ENCODE assay signal across 8 cellular contexts in the genomic region with DNA sequence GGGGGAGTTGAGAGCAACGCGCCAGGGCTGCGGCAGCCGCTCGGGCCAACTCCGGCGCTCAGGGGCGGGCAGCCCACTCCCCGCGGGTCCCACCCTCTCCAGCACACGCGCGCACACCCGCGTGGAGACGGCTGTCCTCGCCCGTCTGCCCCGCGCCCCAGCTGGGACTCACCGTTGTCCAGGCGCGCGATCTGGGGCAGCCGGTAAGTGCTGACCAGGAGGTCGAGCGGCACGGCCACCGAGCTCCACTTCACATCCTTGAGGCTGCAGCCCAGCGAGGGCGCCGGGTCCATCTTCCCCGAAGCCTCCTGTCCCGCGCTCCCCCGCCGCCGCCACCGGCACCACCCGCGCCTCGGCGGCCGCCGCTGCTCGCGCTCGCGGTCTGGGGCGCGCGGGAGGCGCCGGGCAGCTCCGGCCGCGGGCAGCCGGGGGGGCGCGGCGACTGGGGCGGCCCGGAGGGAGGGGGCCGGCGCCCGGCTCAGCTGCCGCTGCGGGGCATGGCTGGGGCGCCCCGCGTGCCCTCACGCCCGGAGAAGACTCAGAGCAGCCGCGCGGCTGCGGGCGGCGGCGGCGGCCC. TPM values are rescaled to one million over a fixed set of nuclear protein-coding genes. Genes with fewer than 3 reads are reported as not detected.
DNase-seq lines count a peak whose midpoint lies in the region; ATAC-seq and TF ChIP-seq lines count a peak whose summit lies in the region.

No MANE protein-coding gene starts in this region.

- H4K8ac ChIP-seq in neuronal stem cell (ENCODE audit: low read depth, low read length), result no peak overlapping the region

- peaks cover 30% of the 10 kb centered on the region for H3K4me1 Mint-ChIP-seq in activated T-cell treated with anti-CD3 and anti-CD28 coated beads, Interleukin-2, amount 50 U/mL, for 24 hours (ENCODE audit: low read depth)

- H3K14ac ChIP-seq in neuronal stem cell (ENCODE audit: low read length), result no peak overlapping the region

- DNase-seq in NCI-H2171 treated with DMSO at 0.1 percent for 48 hours (lab: John Stamatoyannopoulos, UW) (peak; percentile 49), NCI-H2171 (lab: John Stamatoyannopoulos, UW) (no peak), foreskin keratinocyte (peak in 1 of 2 donors; percentile 32), neuronal stem cell (ENCODE audit: low spot score) (peak; percentile 23)
- DNase-seq in activated T-cell treated with anti-CD3 and anti-CD28 coated beads, Interleukin-2, amount 50 U/mL, for 24 hours, result peak; percentile 32

- peak overlapping the region; percentile 97 for H2AFZ ChIP-seq in neuronal stem cell (ENCODE audit: low read length)

- peak overlapping the region; percentile 78 to 99 for H3K4me3 ChIP-seq in neuronal stem cell (ENCODE audit: low read length in 2 of 2)

- no peaks in the 10 kb centered on the region for H3K36me3 Mint-ChIP-seq in activated T-cell treated with anti-CD3 and anti-CD28 coated beads, Interleukin-2, amount 50 U/mL, for 24 hours (ENCODE audit: low read depth)

- H3K9ac ChIP-seq in neuronal stem cell (ENCODE audit: low read depth, low read length, poor library complexity), result peak overlapping the region; percentile 97

- H2BK12ac ChIP-seq in neuronal stem cell (ENCODE audit: low read length), result peak overlapping the region; percentile 41

- no peak overlapping the region for H2AK5ac ChIP-seq in neuronal stem cell (ENCODE audit: low read depth, low read length)

- no peak overlapping the region for H3K4ac ChIP-seq in neuronal stem cell (ENCODE audit: low read length)

- H3K27me3 ChIP-seq in foreskin keratinocyte, result peaks cover 7% of the 10 kb centered on the region
- peaks cover 0 to 19% (median 0%) of the 10 kb centered on the region in 3 experiments for H3K27me3 ChIP-seq in neuronal stem cell (ENCODE audit: control insufficient read depth in 3 of 3, insufficient read depth in 3 of 3, low read depth in 1 of 3, low read length in 3 of 3)

- peak overlapping the region; percentile 82 for H2BK15ac ChIP-seq in neuronal stem cell (ENCODE audit: low read length)

- H3K18ac ChIP-seq in neuronal stem cell (ENCODE audit: low read length), result peak overlapping the region; percentile 95

- peaks cover 9% of the 10 kb centered on the region for H3K4me1 ChIP-seq in foreskin keratinocyte
- H3K4me1 ChIP-seq in neuronal stem cell (ENCODE audit: control insufficient read depth in 2 of 2, insufficient read depth in 1 of 2, low read depth in 1 of 2, low read length in 2 of 2), result peaks cover 4 to 6% of the 10 kb centered on the region in 2 donors

- TF ChIP-seq CTCF in foreskin keratinocyte (conservative IDR thresholded peaks at IDR 0.05), result no peak

- no peaks in the 10 kb centered on the region for H3K79me1 ChIP-seq in neuronal stem cell (ENCODE audit: low read depth, low read length)

- H4K91ac ChIP-seq in neuronal stem cell (ENCODE audit: low read depth, low read length, poor library complexity), result no peak overlapping the region

- H3K9me3 Mint-ChIP-seq in activated T-cell treated with anti-CD3 and anti-CD28 coated beads, Interleukin-2, amount 50 U/mL, for 24 hours, result no peaks in the 10 kb centered on the region

- H3K27ac ChIP-seq in foreskin keratinocyte (peak overlapping the region; percentile 70), neuronal stem cell (replicated peaks; ENCODE audit: low read length) (peak overlapping the region; percentile 85)

- no peaks in the 10 kb centered on the region for H3K9me3 ChIP-seq in neuronal stem cell (replicated peaks in 1 of 2; ENCODE audit: control insufficient read depth in 2 of 2, insufficient read depth in 1 of 2, low read depth in 1 of 2, low read length in 2 of 2)

- peaks cover 63% of the 10 kb centered on the region for H3K27me3 Mint-ChIP-seq in activated T-cell treated with anti-CD3 and anti-CD28 coated beads, Interleukin-2, amount 50 U/mL, for 24 hours

- no peak overlapping the region for H3K27ac Mint-ChIP-seq in activated T-cell treated with anti-CD3 and anti-CD28 coated beads, Interleukin-2, amount 50 U/mL, for 24 hours

- WGBS in neuronal stem cell (ENCODE audit: extremely low coverage in 2 of 2, insufficient read length in 2 of 2, insufficient replicate concordance in 1 of 2), 2 donors, result no CpG with 5 or more reads among the region's 81 CpGs

- H3K4me2 ChIP-seq in neuronal stem cell (ENCODE audit: insufficient read depth, low read length, poor library complexity, severe bottlenecking), result peak overlapping the region; percentile 71

- peak; percentile 0 for ATAC-seq in HG03342 (IDR thresholded peaks at IDR 0.05; ENCODE audit: unreplicated experiment)
- ATAC-seq in foreskin keratinocyte, result no peak
- ATAC-seq in HG03108 (IDR thresholded peaks at IDR 0.05; ENCODE audit: unreplicated experiment), result no peak
- no peak for ATAC-seq in GM19328 (IDR thresholded peaks at IDR 0.05; ENCODE audit: unreplicated experiment)

- H3K23ac ChIP-seq in neuronal stem cell (ENCODE audit: low read depth, low read length, poor library complexity), result peak overlapping the region; percentile 95

- peak overlapping the region; percentile 62 for H3K4me3 Mint-ChIP-seq in activated T-cell treated with anti-CD3 and anti-CD28 coated beads, Interleukin-2, amount 50 U/mL, for 24 hours

- H2BK120ac ChIP-seq in neuronal stem cell (ENCODE audit: low read depth, low read length), result peak overlapping the region; percentile 94

- peak overlapping the region; percentile 87 for H2BK5ac ChIP-seq in neuronal stem cell (ENCODE audit: low read length)

- no peaks in the 10 kb centered on the region for H3K36me3 ChIP-seq in neuronal stem cell (replicated peaks in 1 of 2; ENCODE audit: control insufficient read depth in 2 of 2, insufficient read depth in 2 of 2, low read length in 2 of 2)

RNA-seq across cellular contexts. Expression of gene GAREM1, which starts 0.5 kb away (rescaled TPM):
- total RNA-seq in foreskin keratinocyte, result 2.3 TPM in 2 replicates
- polyA plus RNA-seq in foreskin keratinocyte, result 0.69 and 0.75 TPM in 2 replicates
- polyA plus RNA-seq in neuronal stem cell (2013, experiment 1 of 2), result 6.6 TPM
- 6.5 TPM for polyA plus RNA-seq in neuronal stem cell (2013, experiment 2 of 2)
